ENCODE assay signal across 22 cellular contexts in the genomic region with DNA sequence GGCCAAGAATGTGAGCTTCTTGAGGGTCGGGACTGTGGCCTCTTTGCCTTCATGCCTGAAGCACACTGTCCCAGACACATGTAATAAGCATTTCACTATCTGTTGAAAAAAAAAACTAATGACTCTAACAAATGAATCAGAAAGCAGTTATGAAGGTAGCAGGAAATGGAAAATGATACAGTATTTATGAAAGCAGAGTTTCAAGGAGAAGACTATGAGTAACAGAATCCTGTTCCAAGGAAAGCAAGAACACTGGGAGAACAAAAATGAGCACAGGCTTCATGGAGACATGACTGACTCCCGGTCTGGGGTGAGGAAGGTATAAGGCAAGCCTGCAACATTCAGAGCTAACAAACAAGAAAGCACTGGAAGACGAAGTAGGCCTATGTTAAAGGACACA.
DNase-seq lines count a peak whose midpoint lies in the region; ATAC-seq, FAIRE-seq and TF ChIP-seq lines count a peak whose summit lies in the region.
"Had no signal": no experiment of that assay in that cellular context is flagged by ENCODE, and none has a peak within 500 bp of the region (broad histone marks: within the 10 kb centered on the region; RNA-seq: fewer than 3 reads in every experiment).

No MANE protein-coding gene starts in this region.

- TF ChIP-seq CTCF in HFFc6 (IDR thresholded peaks at IDR 0.05) (no peak), cardiac fibroblast (IDR thresholded peaks at IDR 0.05; ENCODE audit: low read depth, low read length) (no peak), keratinocyte (optimal IDR thresholded peaks at IDR 0.05 in 1 of 3, IDR thresholded peaks at IDR 0.05 in 1 of 3, conservative IDR thresholded peaks at IDR 0.05 in 1 of 3; ENCODE audit: extremely low read depth in 1 of 3, insufficient read depth in 2 of 3, low read length in 3 of 3) (no peak)
- TF ChIP-seq CTCF in CD4-positive, alpha-beta T cell (IDR thresholded peaks at IDR 0.05) = no peak

- no peaks in the 10 kb centered on the region for H3K27me3 Mint-ChIP-seq in HFFc6 (ENCODE audit: insufficient read depth)
- H3K27me3 Mint-ChIP-seq in CD4-positive, alpha-beta T cell = no peaks in the 10 kb centered on the region

- H3K79me2 ChIP-seq in keratinocyte (ENCODE audit: control insufficient read depth, insufficient read depth, low read length) = no peaks in the 10 kb centered on the region

- no peak overlapping the region for H3K9ac ChIP-seq in keratinocyte (ENCODE audit: control insufficient read depth, extremely low read depth, insufficient read depth, low read length)
- H3K9ac ChIP-seq: BLaER1 had no signal

- peak overlapping the region; percentile 91 for H3K27ac Mint-ChIP-seq in HFFc6
- no peak overlapping the region for H3K27ac Mint-ChIP-seq in CD4-positive, alpha-beta T cell
- H3K27ac Mint-ChIP-seq: activated T-cell treated with anti-CD3 and anti-CD28 coated beads, Interleukin-2, amount 50 U/mL, for 72 hours; mesothelial cell of epicardium; stimulated activated effector memory CD8-positive, alpha-beta T cell treated with anti-CD3 and anti-CD28 coated beads, Interleukin-12 subunit alpha, Interleukin-12 subunit beta, amount 100 ng/mL, for 72 hours had no signal

- no peak overlapping the region for H3K4me2 ChIP-seq in keratinocyte (ENCODE audit: control insufficient read depth, extremely low read depth, insufficient read depth, low read depth, low read length)
- H3K4me2 ChIP-seq: BLaER1 had no signal

- no peak overlapping the region for H3K27ac ChIP-seq in keratinocyte (ENCODE audit: control insufficient read depth, insufficient read depth, low read length)
- no peak overlapping the region for H3K27ac ChIP-seq in CD4-positive, alpha-beta T cell (ENCODE audit: low read depth, low read length)
- H3K27ac ChIP-seq: BLaER1, gastroesophageal sphincter, sigmoid colon, upper lobe of left lung had no signal

- no peak for ATAC-seq in CD4-positive, alpha-beta T cell (ENCODE audit: poor library complexity)
- ATAC-seq: activated T-cell treated with anti-CD3 and anti-CD28 coated beads, Interleukin-2, amount 50 U/mL, for 72 hours; gastroesophageal sphincter; stimulated activated effector memory CD8-positive, alpha-beta T cell treated with anti-CD3 and anti-CD28 coated beads, Interleukin-12 subunit alpha, Interleukin-12 subunit beta, amount 100 ng/mL, for 72 hours had no signal

- POLR2A ChIA-PET in CD4-positive, alpha-beta T cell (lab: Charles Lee) = no interaction called here

- no peak overlapping the region for H3K4me3 ChIP-seq in cardiac fibroblast (replicated peaks in 1 of 2; ENCODE audit: low read depth in 2 of 2, low read length in 2 of 2)
- no peak overlapping the region for H3K4me3 ChIP-seq in keratinocyte (ENCODE audit: control insufficient read depth in 2 of 3, extremely low read depth in 1 of 3, insufficient read depth in 2 of 3, low read depth in 1 of 3, low read length in 3 of 3)
- H3K4me3 ChIP-seq: BLaER1, gastroesophageal sphincter, sigmoid colon, upper lobe of left lung had no signal

- FAIRE-seq in keratinocyte (lab: Jason Lieb, UNC) (peak; percentile 17), HTR-8/SVneo (lab: Jason Lieb, UNC) (no peak)
- FAIRE-seq: TTC549 had no signal

- intact Hi-C loops in CD4-positive, alpha-beta T cell (cut with DNase I, micrococcal nuclease) = no loop called here

- peak overlapping the region; percentile 44 for H2AFZ ChIP-seq in keratinocyte (ENCODE audit: control insufficient read depth, low read length)

- DNase-seq in AG08396 (ENCODE audit: low spot score) (peak; percentile 14), HFFc6 (peak; percentile 69), cardiac fibroblast (ENCODE audit: low read depth in 2 of 2) (peak; percentile 52 to 89), keratinocyte (ENCODE audit: low read depth, low spot score) (no peak), HTR-8/SVneo (ENCODE audit: insufficient read length, low spot score) (no peak), NCI-H187 (lab: John Stamatoyannopoulos, UW) (no peak)
- no peak for DNase-seq in activated effector memory CD4-positive, alpha-beta T cell treated with anti-CD3 and anti-CD28 coated beads, Interleukin-2, amount 50 U/mL, for 16 hours
- no peak for DNase-seq in CD4-positive, alpha-beta T cell
- DNase-seq: activated CD4-positive, alpha-beta T cell treated with anti-CD3 and anti-CD28 coated beads, Interleukin-2, amount 50 U/mL, for 48 hours; activated T-cell treated with anti-CD3 and anti-CD28 coated beads, Interleukin-2, amount 50 U/mL, for 72 hours; anterior cingulate cortex; DMS53; effector CD4-positive, alpha-beta T cell; NCI-H1694; NCI-H524 treated with DMSO at 0.1 percent for 48 hours; sigmoid colon; upper lobe of left lung had no signal

- H4K20me1 ChIP-seq in keratinocyte (ENCODE audit: control insufficient read depth, extremely low read depth, insufficient read depth, low read length) = no peaks in the 10 kb centered on the region
- H4K20me1 ChIP-seq: BLaER1 had no signal

- H3K4me1 Mint-ChIP-seq in HFFc6 (ENCODE audit: low read depth) = peaks cover 39% of the 10 kb centered on the region
- H3K4me1 Mint-ChIP-seq in CD4-positive, alpha-beta T cell (ENCODE audit: low read depth) = no peaks in the 10 kb centered on the region
- H3K4me1 Mint-ChIP-seq: stimulated activated effector memory CD8-positive, alpha-beta T cell treated with anti-CD3 and anti-CD28 coated beads, Interleukin-12 subunit alpha, Interleukin-12 subunit beta, amount 100 ng/mL, for 72 hours had no signal

- H3K36me3 ChIP-seq in keratinocyte (ENCODE audit: control insufficient read depth in 2 of 2, extremely low read depth in 1 of 2, insufficient read depth in 2 of 2, low read length in 2 of 2) = no peaks in the 10 kb centered on the region
- H3K36me3 ChIP-seq: BLaER1, gastroesophageal sphincter, sigmoid colon, upper lobe of left lung had no signal

- H3K4me3 Mint-ChIP-seq in HFFc6 = peak overlapping the region; percentile 66
- no peak overlapping the region for H3K4me3 Mint-ChIP-seq in CD4-positive, alpha-beta T cell
- H3K4me3 Mint-ChIP-seq: activated T-cell treated with anti-CD3 and anti-CD28 coated beads, Interleukin-2, amount 50 U/mL, for 72 hours; mesothelial cell of epicardium; stimulated activated effector memory CD8-positive, alpha-beta T cell treated with anti-CD3 and anti-CD28 coated beads, Interleukin-12 subunit alpha, Interleukin-12 subunit beta, amount 100 ng/mL, for 72 hours had no signal

- H3K36me3 Mint-ChIP-seq in HFFc6 (ENCODE audit: low read depth) = peaks cover 29% of the 10 kb centered on the region
- H3K36me3 Mint-ChIP-seq in CD4-positive, alpha-beta T cell (ENCODE audit: low read depth) = no peaks in the 10 kb centered on the region
- H3K36me3 Mint-ChIP-seq: mesothelial cell of epicardium; stimulated activated effector memory CD8-positive, alpha-beta T cell treated with anti-CD3 and anti-CD28 coated beads, Interleukin-12 subunit alpha, Interleukin-12 subunit beta, amount 100 ng/mL, for 72 hours had no signal

- no peaks in the 10 kb centered on the region for H3K4me1 ChIP-seq in keratinocyte (ENCODE audit: control insufficient read depth, extremely low read depth, insufficient read depth, low read length)
- H3K4me1 ChIP-seq: BLaER1, gastroesophageal sphincter, sigmoid colon, upper lobe of left lung had no signal

- no peaks in the 10 kb centered on the region for H3K27me3 ChIP-seq in keratinocyte (ENCODE audit: control insufficient read depth, extremely low read depth, insufficient read depth, low read length)
- peaks cover 7% of the 10 kb centered on the region for H3K27me3 ChIP-seq in CD4-positive, alpha-beta T cell (ENCODE audit: control insufficient read depth, insufficient read depth, low read length)
- H3K27me3 ChIP-seq: BLaER1, gastroesophageal sphincter, sigmoid colon, upper lobe of left lung had no signal

- no peaks in the 10 kb centered on the region for H3K9me3 ChIP-seq in keratinocyte (ENCODE audit: control insufficient read depth, low read depth, low read length)
- no peaks in the 10 kb centered on the region for H3K9me3 ChIP-seq in CD4-positive, alpha-beta T cell (ENCODE audit: control insufficient read depth, low read length)
- H3K9me3 ChIP-seq: BLaER1, gastroesophageal sphincter, sigmoid colon, upper lobe of left lung had no signal

- H3K9me3 Mint-ChIP-seq in HFFc6 = peaks cover 5% of the 10 kb centered on the region
- no peaks in the 10 kb centered on the region for H3K9me3 Mint-ChIP-seq in CD4-positive, alpha-beta T cell
- H3K9me3 Mint-ChIP-seq: activated T-cell treated with anti-CD3 and anti-CD28 coated beads, Interleukin-2, amount 50 U/mL, for 72 hours; stimulated activated effector memory CD8-positive, alpha-beta T cell treated with anti-CD3 and anti-CD28 coated beads, Interleukin-12 subunit alpha, Interleukin-12 subunit beta, amount 100 ng/mL, for 72 hours had no signal

- CTCF ChIA-PET in CD4-positive, alpha-beta T cell (lab: Charles Lee) = interaction anchor here (0.7 to 1.1 kb wide), 3 partner anchors 9 to 1711 kb away, joined by 3 read pairs; no protein-coding TSS in a partner anchor

- dilution Hi-C loops in keratinocyte (cut with MboI; ENCODE audit: extremely low pct_ligation_motif_present, low sequenced_read_pairs) = no loop called here

- H3K9me1 ChIP-seq in keratinocyte (ENCODE audit: control insufficient read depth, extremely low read depth, insufficient read depth, low read length) = no peaks in the 10 kb centered on the region

Comparison
In these comparisons a context has a peak if more than half of its experiments do, and no peak if none do; other contexts are left out.
1. DNase-seq: peak in AG08396 (single experiment), HFFc6 (single experiment) and cardiac fibroblast (2 of 2); none in keratinocyte (single experiment), activated effector memory CD4-positive, alpha-beta T cell treated with anti-CD3 and anti-CD28 coated beads, Interleukin-2, amount 50 U/mL, for 16 hours (single experiment), HTR-8/SVneo (single experiment), CD4-positive, alpha-beta T cell (0 of 10) and NCI-H187 (0 of 2).